Comparison of ENCODE assay signal across 6 cellular contexts in the genomic region with DNA sequence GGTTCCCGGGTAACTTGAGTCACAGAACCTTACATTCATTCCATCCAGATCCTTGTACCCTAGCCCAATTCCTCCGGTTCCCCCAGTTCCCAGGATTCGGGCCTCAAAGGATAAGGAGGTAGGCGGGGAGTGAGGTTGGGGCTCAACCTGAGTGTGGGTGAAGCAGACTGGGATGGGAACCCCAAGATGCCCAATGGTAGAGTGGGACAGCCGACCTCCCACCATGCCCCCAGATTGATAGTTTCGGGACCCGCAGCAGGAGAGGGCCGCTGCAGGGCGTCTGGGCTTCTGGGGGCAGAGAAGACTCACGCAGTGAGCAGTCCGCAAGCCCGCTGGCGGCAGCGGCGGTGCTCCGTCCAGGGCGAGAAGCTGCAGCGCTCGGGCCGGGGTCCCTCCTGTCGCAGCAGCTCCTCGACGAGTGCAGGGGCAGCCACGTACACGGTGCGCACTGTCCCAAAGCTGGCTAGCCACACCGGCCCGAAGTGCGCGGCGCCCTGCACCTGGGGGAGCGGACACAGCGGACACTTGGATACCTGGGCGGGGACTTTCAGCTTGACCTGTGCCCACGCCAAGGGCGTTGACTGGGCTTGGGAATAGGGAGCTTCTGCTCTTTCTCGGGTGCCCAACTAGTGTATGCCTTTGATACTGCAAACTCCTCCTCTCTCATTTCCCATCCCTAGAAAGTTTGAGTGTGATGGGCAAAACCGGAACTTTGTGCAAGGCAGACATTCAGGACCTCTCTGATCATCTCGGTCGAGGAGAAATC. TPM values are rescaled to one million over a fixed set of nuclear protein-coding genes. Genes with fewer than 3 reads are reported as not detected.
A peak's percentile ranks its signal among the peaks of the same experiment; 100 is the strongest.
DNase-seq lines count a peak whose midpoint lies in the region; ATAC-seq and TF ChIP-seq lines count a peak whose summit lies in the region.

No MANE protein-coding gene starts in this region.

- peaks cover 30% of the 10 kb centered on the region for H3K27me3 ChIP-seq in DOHH2 (ENCODE audit: control insufficient read depth, low read length)

- peak overlapping the region; percentile 90 for H3K4me2 ChIP-seq in DOHH2 (ENCODE audit: low read length)

- peaks cover 4% of the 10 kb centered on the region for H3K79me2 ChIP-seq in DOHH2 (ENCODE audit: control insufficient read depth, low read length)

- no peaks in the 10 kb centered on the region for H3K9me3 ChIP-seq in DOHH2 (ENCODE audit: control insufficient read depth, insufficient read depth, low read length)

- no peak for TF ChIP-seq CTCF in DOHH2 (IDR thresholded peaks at IDR 0.05; ENCODE audit: low read depth, low read length, poor library complexity, severe bottlenecking)
- TF ChIP-seq CTCF in activated CD8-positive, alpha-beta T cell treated with anti-CD3 and anti-CD28 coated beads for 36 hours (IDR thresholded peaks at IDR 0.05) = no peak

- POLR2A ChIA-PET in activated CD8-positive, alpha-beta T cell treated with anti-CD3 and anti-CD28 coated beads for 36 hours (lab: Charles Lee) = interaction anchor here (0.8 to 1.6 kb wide), 9 partner anchors 9 to 80 kb away, joined by 3 to 10 read pairs (median 4); a partner anchor contains a TSS

- peaks cover 15% of the 10 kb centered on the region for H3F3A ChIP-seq in DOHH2 (ENCODE audit: control insufficient read depth, insufficient read depth)

- peaks cover 49% of the 10 kb centered on the region for H3K36me3 Mint-ChIP-seq in activated CD8-positive, alpha-beta T cell treated with anti-CD3 and anti-CD28 coated beads for 36 hours (ENCODE audit: low read depth)
- peaks cover 2% of the 10 kb centered on the region for H3K36me3 Mint-ChIP-seq in memory B cell

- H3K4me1 ChIP-seq in DOHH2 (ENCODE audit: control insufficient read depth, low read length) = peaks cover 34% of the 10 kb centered on the region

- DNase-seq in activated CD8-positive, alpha-beta T cell treated with anti-CD3 and anti-CD28 coated beads for 36 hours = no peak
- no peak for DNase-seq in memory B cell (ENCODE audit: low spot score in 2 of 2)
- DNase-seq in globus pallidus (ENCODE audit: low spot score) = no peak
- no peak for DNase-seq in NCI-H1092 treated with DMSO at 0.1 percent for 48 hours (lab: John Stamatoyannopoulos, UW)

- H3K27me3 Mint-ChIP-seq in activated CD8-positive, alpha-beta T cell treated with anti-CD3 and anti-CD28 coated beads for 36 hours = peaks cover 6% of the 10 kb centered on the region
- H3K27me3 Mint-ChIP-seq in memory B cell = peaks cover 8% of the 10 kb centered on the region

- no peak overlapping the region for H3K27ac ChIP-seq in DOHH2 (ENCODE audit: low read depth, low read length)

- peak overlapping the region; percentile 80 for H3K4me3 Mint-ChIP-seq in activated CD8-positive, alpha-beta T cell treated with anti-CD3 and anti-CD28 coated beads for 36 hours
- peak overlapping the region; percentile 84 for H3K4me3 Mint-ChIP-seq in memory B cell

- no peaks in the 10 kb centered on the region for H3K9me3 Mint-ChIP-seq in activated CD8-positive, alpha-beta T cell treated with anti-CD3 and anti-CD28 coated beads for 36 hours
- no peaks in the 10 kb centered on the region for H3K9me3 Mint-ChIP-seq in memory B cell

- H4K20me1 ChIP-seq in DOHH2 (ENCODE audit: control insufficient read depth, insufficient read depth, low read depth, low read length) = 0 out of 2 replicates have a peak, but pooled peaks cover 2% of the 10 kb centered on the region

- peak overlapping the region; percentile 70 for H3K27ac Mint-ChIP-seq in activated CD8-positive, alpha-beta T cell treated with anti-CD3 and anti-CD28 coated beads for 36 hours
- peak overlapping the region; percentile 13 for H3K27ac Mint-ChIP-seq in memory B cell

- H3K4me1 Mint-ChIP-seq in activated CD8-positive, alpha-beta T cell treated with anti-CD3 and anti-CD28 coated beads for 36 hours (ENCODE audit: low read depth) = peaks cover 33% of the 10 kb centered on the region
- peaks cover 23% of the 10 kb centered on the region for H3K4me1 Mint-ChIP-seq in memory B cell

- intact Hi-C loops in activated CD8-positive, alpha-beta T cell treated with anti-CD3 and anti-CD28 coated beads for 36 hours (cut with micrococcal nuclease) = no loop called here

- H3K36me3 ChIP-seq in DOHH2 (ENCODE audit: control insufficient read depth, low read length) = peaks cover 29% of the 10 kb centered on the region

- ATAC-seq in activated CD8-positive, alpha-beta T cell treated with anti-CD3 and anti-CD28 coated beads for 36 hours = peak; percentile 15
- ATAC-seq in memory B cell (ENCODE audit: low read depth) (peak; percentile 7), HG03039 (IDR thresholded peaks at IDR 0.05; ENCODE audit: unreplicated experiment) (no peak)

- H3K4me3 ChIP-seq in DOHH2 (ENCODE audit: low read length) = peak overlapping the region; percentile 71

- CTCF ChIA-PET in activated CD8-positive, alpha-beta T cell treated with anti-CD3 and anti-CD28 coated beads for 36 hours (lab: Charles Lee) = interaction anchor here (1.3 to 10.4 kb wide), 6 partner anchors 10 to 139 kb away, joined by 3 to 122 read pairs (median 8); a partner anchor contains a TSS

- H3K9me2 ChIP-seq in DOHH2 (replicated peaks; ENCODE audit: control insufficient read depth, low read length) = no peaks in the 10 kb centered on the region

RNA-seq across cellular contexts. Expression of a gene that starts 1.0 kb away (rescaled TPM):
- total RNA-seq in activated CD8-positive, alpha-beta T cell treated with anti-CD3 and anti-CD28 coated beads for 36 hours = 1 to 10 TPM; 7.6 to 7.9 TPM

RNA-seq across cellular contexts. Expression of a gene that starts 6.0 kb away (rescaled TPM):
- 10 to 100 TPM; 29.6 to 34.1 TPM for total RNA-seq in activated CD8-positive, alpha-beta T cell treated with anti-CD3 and anti-CD28 coated beads for 36 hours

RNA-seq across cellular contexts. Expression of a gene that starts 6.5 kb away (rescaled TPM):
- 1 to 10 TPM; 4.0 to 4.3 TPM for total RNA-seq in activated CD8-positive, alpha-beta T cell treated with anti-CD3 and anti-CD28 coated beads for 36 hours

RNA-seq across cellular contexts. Expression of a gene that starts 11.0 kb away (rescaled TPM):
- total RNA-seq in activated CD8-positive, alpha-beta T cell treated with anti-CD3 and anti-CD28 coated beads for 36 hours = 10 to 100 TPM; 23.4 to 24.3 TPM

RNA-seq across cellular contexts. Expression of a gene that starts 13.8 kb away (rescaled TPM):
- total RNA-seq in activated CD8-positive, alpha-beta T cell treated with anti-CD3 and anti-CD28 coated beads for 36 hours = 100 to 1,000 TPM; 218 to 221 TPM
